Comparison of ENCODE assay signal across 1 cellular context in the genomic region with DNA sequence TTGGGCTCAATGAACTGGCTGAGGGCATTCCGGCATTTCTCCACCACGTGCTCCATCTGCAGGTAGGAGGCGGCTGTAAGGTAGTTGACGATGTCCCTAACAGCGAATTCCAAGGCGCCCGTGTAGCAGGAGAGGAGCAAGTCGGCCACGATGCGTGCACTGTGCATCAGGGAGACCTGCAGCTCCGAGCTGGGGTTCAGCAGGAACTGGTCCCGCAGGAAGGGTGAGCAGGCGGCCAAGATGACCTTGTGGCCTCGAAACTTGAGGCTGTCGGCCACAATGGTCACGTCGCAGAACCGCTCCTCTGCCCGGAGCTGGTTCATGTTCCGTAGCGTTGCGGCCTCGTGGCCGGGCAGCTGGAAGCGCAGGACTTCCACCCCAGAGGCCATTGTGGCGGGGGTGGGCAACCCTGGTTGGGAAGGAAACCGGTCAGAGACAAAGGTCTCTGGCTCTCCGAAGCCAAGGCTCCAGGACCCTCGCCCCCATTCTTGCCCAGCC.
TF ChIP-seq lines count a peak whose summit lies in the region.

No MANE protein-coding gene starts in this region.

TF ChIP-seq in HepG2, 621 proteins besides CTCF, POLR2A, EP300 and RAD21 (continued from another document):
- TF ChIP-seq, protein P1, sequence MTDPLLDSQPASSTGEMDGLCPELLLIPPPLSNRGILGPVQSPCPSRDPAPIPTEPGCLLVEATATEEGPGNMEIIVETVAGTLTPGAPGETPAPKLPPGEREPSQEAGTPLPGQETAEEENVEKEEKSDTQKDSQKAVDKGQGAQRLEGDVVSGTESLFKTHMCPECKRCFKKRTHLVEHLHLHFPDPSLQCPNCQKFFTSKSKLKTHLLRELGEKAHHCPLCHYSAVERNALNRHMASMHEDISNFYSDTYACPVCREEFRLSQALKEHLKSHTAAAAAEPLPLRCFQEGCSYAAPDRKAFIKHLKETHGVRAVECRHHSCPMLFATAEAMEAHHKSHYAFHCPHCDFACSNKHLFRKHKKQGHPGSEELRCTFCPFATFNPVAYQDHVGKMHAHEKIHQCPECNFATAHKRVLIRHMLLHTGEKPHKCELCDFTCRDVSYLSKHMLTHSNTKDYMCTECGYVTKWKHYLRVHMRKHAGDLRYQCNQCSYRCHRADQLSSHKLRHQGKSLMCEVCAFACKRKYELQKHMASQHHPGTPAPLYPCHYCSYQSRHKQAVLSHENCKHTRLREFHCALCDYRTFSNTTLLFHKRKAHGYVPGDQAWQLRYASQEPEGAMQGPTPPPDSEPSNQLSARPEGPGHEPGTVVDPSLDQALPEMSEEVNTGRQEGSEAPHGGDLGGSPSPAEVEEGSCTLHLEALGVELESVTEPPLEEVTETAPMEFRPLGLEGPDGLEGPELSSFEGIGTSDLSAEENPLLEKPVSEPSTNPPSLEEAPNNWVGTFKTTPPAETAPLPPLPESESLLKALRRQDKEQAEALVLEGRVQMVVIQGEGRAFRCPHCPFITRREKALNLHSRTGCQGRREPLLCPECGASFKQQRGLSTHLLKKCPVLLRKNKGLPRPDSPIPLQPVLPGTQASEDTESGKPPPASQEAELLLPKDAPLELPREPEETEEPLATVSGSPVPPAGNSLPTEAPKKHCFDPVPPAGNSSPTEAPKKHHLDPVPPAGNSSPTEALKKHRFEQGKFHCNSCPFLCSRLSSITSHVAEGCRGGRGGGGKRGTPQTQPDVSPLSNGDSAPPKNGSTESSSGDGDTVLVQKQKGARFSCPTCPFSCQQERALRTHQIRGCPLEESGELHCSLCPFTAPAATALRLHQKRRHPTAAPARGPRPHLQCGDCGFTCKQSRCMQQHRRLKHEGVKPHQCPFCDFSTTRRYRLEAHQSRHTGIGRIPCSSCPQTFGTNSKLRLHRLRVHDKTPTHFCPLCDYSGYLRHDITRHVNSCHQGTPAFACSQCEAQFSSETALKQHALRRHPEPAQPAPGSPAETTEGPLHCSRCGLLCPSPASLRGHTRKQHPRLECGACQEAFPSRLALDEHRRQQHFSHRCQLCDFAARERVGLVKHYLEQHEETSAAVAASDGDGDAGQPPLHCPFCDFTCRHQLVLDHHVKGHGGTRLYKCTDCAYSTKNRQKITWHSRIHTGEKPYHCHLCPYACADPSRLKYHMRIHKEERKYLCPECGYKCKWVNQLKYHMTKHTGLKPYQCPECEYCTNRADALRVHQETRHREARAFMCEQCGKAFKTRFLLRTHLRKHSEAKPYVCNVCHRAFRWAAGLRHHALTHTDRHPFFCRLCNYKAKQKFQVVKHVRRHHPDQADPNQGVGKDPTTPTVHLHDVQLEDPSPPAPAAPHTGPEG (CRISPR knock-in tag; IDR thresholded peaks at IDR 0.05), result 0 out of 2 replicates have a peak, but pooled peaks have one; percentile 40
- TF ChIP-seq, protein P2, sequence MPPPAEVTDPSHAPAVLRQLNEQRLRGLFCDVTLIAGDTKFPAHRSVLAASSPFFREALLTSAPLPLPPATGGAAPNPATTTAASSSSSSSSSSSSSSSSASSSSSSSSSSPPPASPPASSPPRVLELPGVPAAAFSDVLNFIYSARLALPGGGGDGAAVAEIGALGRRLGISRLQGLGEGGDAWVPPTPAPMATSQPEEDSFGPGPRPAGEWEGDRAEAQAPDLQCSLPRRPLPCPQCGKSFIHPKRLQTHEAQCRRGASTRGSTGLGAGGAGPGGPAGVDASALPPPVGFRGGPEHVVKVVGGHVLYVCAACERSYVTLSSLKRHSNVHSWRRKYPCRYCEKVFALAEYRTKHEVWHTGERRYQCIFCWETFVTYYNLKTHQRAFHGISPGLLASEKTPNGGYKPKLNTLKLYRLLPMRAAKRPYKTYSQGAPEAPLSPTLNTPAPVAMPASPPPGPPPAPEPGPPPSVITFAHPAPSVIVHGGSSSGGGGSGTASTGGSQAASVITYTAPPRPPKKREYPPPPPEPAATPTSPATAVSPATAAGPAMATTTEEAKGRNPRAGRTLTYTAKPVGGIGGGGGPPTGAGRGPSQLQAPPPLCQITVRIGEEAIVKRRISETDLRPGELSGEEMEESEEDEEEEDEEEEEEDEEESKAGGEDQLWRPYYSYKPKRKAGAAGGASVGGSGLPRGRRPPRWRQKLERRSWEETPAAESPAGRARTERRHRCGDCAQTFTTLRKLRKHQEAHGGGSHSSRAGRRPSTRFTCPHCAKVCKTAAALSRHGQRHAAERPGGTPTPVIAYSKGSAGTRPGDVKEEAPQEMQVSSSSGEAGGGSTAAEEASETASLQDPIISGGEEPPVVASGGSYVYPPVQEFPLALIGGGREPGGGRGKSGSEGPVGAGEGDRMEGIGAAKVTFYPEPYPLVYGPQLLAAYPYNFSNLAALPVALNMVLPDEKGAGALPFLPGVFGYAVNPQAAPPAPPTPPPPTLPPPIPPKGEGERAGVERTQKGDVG (CRISPR knock-in tag; IDR thresholded peaks at IDR 0.05; ENCODE audit: borderline replicate concordance), result peak; percentile 80; the same call in 1 of the 2 replicates
